19 cellular contexts compared by ENCODE assay signal in the genomic region with DNA sequence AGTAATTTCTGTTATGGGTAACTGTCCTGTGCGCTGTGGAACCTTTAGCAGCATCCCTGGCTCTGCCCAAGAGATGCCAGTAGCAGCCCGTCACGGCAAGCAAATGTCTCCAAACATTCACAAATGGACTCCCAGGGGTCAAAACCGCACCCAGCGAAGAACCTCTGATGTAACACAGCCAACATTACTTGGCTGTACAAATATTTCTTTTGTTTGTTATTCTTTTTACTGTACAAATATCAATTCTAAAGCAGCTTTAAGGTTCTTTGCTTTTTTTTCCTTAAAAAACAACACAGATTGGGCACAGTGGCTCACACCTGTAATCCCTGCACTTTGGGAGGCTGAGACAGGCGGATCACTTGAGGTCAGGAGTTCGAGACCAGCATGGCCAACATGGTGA.
"Had no signal": no experiment of that assay in that cellular context is flagged by ENCODE, and none has a peak within 500 bp of the region (broad histone marks: within the 10 kb centered on the region; RNA-seq: fewer than 3 reads in every experiment).

No MANE protein-coding gene starts in this region.

- H3K27ac Mint-ChIP-seq: T-helper 17 cell had no signal

- DNase-seq: activated CD4-positive, alpha-beta T cell treated with anti-CD3 and anti-CD28 coated beads for 1 hour; activated CD8-positive, alpha-beta memory T cell treated with anti-CD3 and anti-CD28 coated beads for 24 hours; activated CD8-positive, alpha-beta memory T cell treated with anti-CD3 and anti-CD28 coated beads, Interleukin-2, amount 50 U/mL, for 48 hours; activated effector memory CD4-positive, alpha-beta T cell treated with Interleukin-2 at 50 U/mL for 16 hours; activated naive CD4-positive, alpha-beta T cell treated with anti-CD3 and anti-CD28 coated beads, Interleukin-2, amount 50 U/mL, for 16 hours; activated T-cell treated with anti-CD3 and anti-CD28 coated beads, Interleukin-2, amount 50 U/mL, for 48 hours; aorta; heart right ventricle; immature natural killer cell; kidney glomerular epithelial cell; natural killer cell; stimulated activated CD4-positive, alpha-beta T cell treated with anti-CD3 and anti-CD28 coated beads, Interleukin-2, amount 100 ng/mL, for 24 hours; stimulated activated naive CD4-positive, alpha-beta T cell treated with Interleukin-2 at 50 U/mL for 16 hours; T-helper 17 cell; tibial artery had no signal

- H3K4me3 ChIP-seq: cardiac muscle cell, heart right ventricle, tibial artery had no signal

- H3K9me3 ChIP-seq: heart right ventricle, neutrophil, tibial artery had no signal

- ATAC-seq: heart right ventricle, natural killer cell, T-helper 17 cell had no signal

- H3K27me3 ChIP-seq: cardiac muscle cell, heart right ventricle, neutrophil, tibial artery had no signal

- H3K36me3 Mint-ChIP-seq: natural killer cell had no signal

- H2AFZ ChIP-seq: parathyroid adenoma had no signal

- H3K27ac ChIP-seq: cardiac muscle cell, heart right ventricle, neutrophil, parathyroid adenoma, tibial artery, VCaP had no signal

- H3K9me3 Mint-ChIP-seq: immature natural killer cell, natural killer cell had no signal

- H3K4me1 ChIP-seq: parathyroid adenoma had no signal

- H3K9ac ChIP-seq: parathyroid adenoma had no signal

- H3K27me3 Mint-ChIP-seq: T-helper 17 cell had no signal

- H3K4me3 Mint-ChIP-seq: immature natural killer cell, natural killer cell, T-helper 17 cell had no signal

- H3K36me3 ChIP-seq: cardiac muscle cell had no signal
